8 cellular contexts compared by ENCODE assay signal in the genomic region with DNA sequence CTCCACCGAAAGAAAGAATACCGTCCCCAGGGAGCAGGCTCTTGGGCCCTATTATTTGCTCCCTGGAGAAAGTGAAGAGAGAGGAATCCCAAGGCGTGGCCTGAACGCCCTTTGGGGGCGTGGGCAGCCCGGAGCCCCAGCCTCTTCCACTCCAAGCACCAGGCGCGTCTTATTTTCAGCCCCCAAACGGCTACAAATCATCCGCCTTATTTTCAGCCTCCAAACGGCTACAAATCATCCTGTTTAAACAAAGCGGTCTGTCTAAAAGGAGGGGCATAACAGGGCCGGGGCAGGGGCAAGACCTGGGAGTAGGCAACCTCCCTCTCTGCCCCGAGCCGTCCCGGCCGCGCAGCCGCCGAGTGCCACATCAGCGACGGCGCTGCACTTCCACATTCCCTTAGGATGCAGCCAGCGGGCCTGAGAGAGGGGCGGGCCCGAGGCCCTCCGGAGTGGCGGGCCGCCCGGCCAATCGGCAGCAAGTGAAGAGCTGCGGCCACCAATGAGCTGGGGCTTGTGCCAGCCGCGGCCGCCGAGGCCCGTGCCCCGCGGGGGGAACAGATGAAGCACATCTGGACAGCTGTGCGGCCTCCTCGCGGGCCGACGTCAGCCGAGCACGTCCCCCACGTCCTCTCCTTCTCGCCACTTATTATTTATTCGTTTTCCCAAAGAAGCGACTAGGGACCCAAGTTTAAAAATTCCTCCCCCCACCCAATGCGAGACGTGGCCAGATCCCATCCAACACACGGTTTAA. TPM values are rescaled to one million over a fixed set of nuclear protein-coding genes. Genes with fewer than 3 reads are reported as not detected.
A peak's percentile ranks its signal among the peaks of the same experiment; 100 is the strongest.
DNase-seq lines count a peak whose midpoint lies in the region; ATAC-seq and TF ChIP-seq lines count a peak whose summit lies in the region.

A gene with protein sequence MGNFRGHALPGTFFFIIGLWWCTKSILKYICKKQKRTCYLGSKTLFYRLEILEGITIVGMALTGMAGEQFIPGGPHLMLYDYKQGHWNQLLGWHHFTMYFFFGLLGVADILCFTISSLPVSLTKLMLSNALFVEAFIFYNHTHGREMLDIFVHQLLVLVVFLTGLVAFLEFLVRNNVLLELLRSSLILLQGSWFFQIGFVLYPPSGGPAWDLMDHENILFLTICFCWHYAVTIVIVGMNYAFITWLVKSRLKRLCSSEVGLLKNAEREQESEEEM (plus strand): TSS at position 561 of the 751 bp plus-strand sequence. CDS start 62,593 bp downstream, outside the sequence.

- WGBS in ectodermal cell, 2 experiments, result 0% methylated on average over 53 of the region's 53 CpGs

- no peak within 1 kb of the TSS for H3K27ac Mint-ChIP-seq in activated CD4-positive, alpha-beta memory T cell treated with anti-CD3 and anti-CD28 coated beads, Interleukin-2, amount 10 ng/mL, durations not matched to agents 7 days and 5 days

- peak within 1 kb of the TSS; percentile 52 to 74 (median 63) for H3K4me2 ChIP-seq in BLaER1 treated with 17β-estradiol and CSF1 and Interleukin-3, amounts not matched to agents 10 nM and 100 nM

- H3K27me3 ChIP-seq in BLaER1 treated with 17β-estradiol and CSF1 and Interleukin-3, amounts not matched to agents 10 nM and 100 nM, result 0 out of 22 replicates have a peak, but pooled peaks cover 0 to 4% (median 0%) of the 10 kb centered on the region in 11 experiments
- H3K27me3 ChIP-seq in ectodermal cell (ENCODE audit: control insufficient read depth, insufficient read depth, low read length, poor library complexity, severe bottlenecking) (no peaks in the 10 kb centered on the region), lower lobe of right lung (ENCODE audit: low read depth) (no peaks in the 10 kb centered on the region)

- POLR2A ChIA-PET in activated CD4-positive, alpha-beta memory T cell treated with anti-CD3 and anti-CD28 coated beads, Interleukin-2, amount 10 ng/mL, durations not matched to agents 7 days and 5 days (lab: Charles Lee), result no interaction called here

- CTCF ChIA-PET in activated CD4-positive, alpha-beta memory T cell treated with anti-CD3 and anti-CD28 coated beads, Interleukin-2, amount 10 ng/mL, durations not matched to agents 7 days and 5 days (lab: Charles Lee), result interaction anchor here (0.7 to 1.2 kb wide), 5 partner anchors 8 to 684 kb away, joined by 3 to 9 read pairs (median 3); no protein-coding TSS in a partner anchor

- peaks cover 23% of the 10 kb centered on the region for H3K27me3 Mint-ChIP-seq in activated CD4-positive, alpha-beta memory T cell treated with anti-CD3 and anti-CD28 coated beads, Interleukin-2, amount 10 ng/mL, durations not matched to agents 7 days and 5 days

- H4K20me1 ChIP-seq in BLaER1 treated with 17β-estradiol and CSF1 and Interleukin-3, amounts not matched to agents 10 nM and 100 nM, result no peaks in the 10 kb centered on the region

- intact Hi-C loops in lower lobe of right lung (cut with DNase I), result no loop called here

- H3K4me1 Mint-ChIP-seq in activated CD4-positive, alpha-beta memory T cell treated with anti-CD3 and anti-CD28 coated beads, Interleukin-2, amount 10 ng/mL, durations not matched to agents 7 days and 5 days, result peaks cover 12% of the 10 kb centered on the region

- H3K27ac ChIP-seq in BLaER1 treated with 17β-estradiol and CSF1 and Interleukin-3, amounts not matched to agents 10 nM and 100 nM, result no peak within 1 kb of the TSS; a peak in 2 of 22 replicates
- H3K27ac ChIP-seq in ectodermal cell (ENCODE audit: insufficient read depth, low read depth, low read length, poor library complexity, severe bottlenecking) (peak within 1 kb of the TSS; percentile 93), lower lobe of right lung (peak within 1 kb of the TSS; percentile 85)

- peak; percentile 85 for DNase-seq in NCI-H526 treated with DMSO at 0.1 percent for 48 hours (lab: John Stamatoyannopoulos, UW)
- peak; percentile 84 for DNase-seq in activated CD4-positive, alpha-beta memory T cell treated with anti-CD3 and anti-CD28 coated beads, Interleukin-2, amount 10 ng/mL, durations not matched to agents 7 days and 5 days
- peak; percentile 96 for DNase-seq in lower lobe of right lung
- DNase-seq in stimulated activated CD4-positive, alpha-beta T cell treated with anti-CD3 and anti-CD28 coated beads, Interleukin-4, amount 100 ng/mL, for 48 hours (ENCODE audit: low read depth in 2 of 2), result peak; percentile 62 to 75

- ATAC-seq in GM19351 (IDR thresholded peaks at IDR 0.05; ENCODE audit: unreplicated experiment) (peak; percentile 95), HG03469 (IDR thresholded peaks at IDR 0.05; ENCODE audit: unreplicated experiment) (peak; percentile 92), lower lobe of right lung (peak; percentile 99 to 100)

- H3K36me3 Mint-ChIP-seq in activated CD4-positive, alpha-beta memory T cell treated with anti-CD3 and anti-CD28 coated beads, Interleukin-2, amount 10 ng/mL, durations not matched to agents 7 days and 5 days (ENCODE audit: low read depth), result no peaks in the 10 kb centered on the region

- peak within 1 kb of the TSS; percentile 42 to 65 (median 55) for H3K4me3 ChIP-seq in BLaER1 treated with 17β-estradiol and CSF1 and Interleukin-3, amounts not matched to agents 10 nM and 100 nM
- H3K4me3 ChIP-seq in ectodermal cell (ENCODE audit: insufficient read depth, low read depth, low read length), result peak within 1 kb of the TSS; percentile 63
- H3K4me3 ChIP-seq in lower lobe of right lung, result peak within 1 kb of the TSS; percentile 66

- peaks cover 0 to 10% (median 0%) of the 10 kb centered on the region in 10 experiments; a peak in 5 of 20 replicates for H3K4me1 ChIP-seq in BLaER1 treated with 17β-estradiol and CSF1 and Interleukin-3, amounts not matched to agents 10 nM and 100 nM
- H3K4me1 ChIP-seq in ectodermal cell (ENCODE audit: control insufficient read depth, insufficient read depth, low read length), result peaks cover 4% of the 10 kb centered on the region
- peaks cover 16% of the 10 kb centered on the region for H3K4me1 ChIP-seq in lower lobe of right lung

- no peak for TF ChIP-seq CTCF in lower lobe of right lung (IDR thresholded peaks at IDR 0.05)

- H3K4me3 Mint-ChIP-seq in activated CD4-positive, alpha-beta memory T cell treated with anti-CD3 and anti-CD28 coated beads, Interleukin-2, amount 10 ng/mL, durations not matched to agents 7 days and 5 days, result peak within 1 kb of the TSS; percentile 78

- peak within 1 kb of the TSS in 10 of 11 experiments; percentile 27 to 50 (median 40); a peak in 13 of 22 replicates for H3K9ac ChIP-seq in BLaER1 treated with 17β-estradiol and CSF1 and Interleukin-3, amounts not matched to agents 10 nM and 100 nM

- no peaks in the 10 kb centered on the region for H3K36me3 ChIP-seq in BLaER1 treated with 17β-estradiol and CSF1 and Interleukin-3, amounts not matched to agents 10 nM and 100 nM
- no peaks in the 10 kb centered on the region for H3K36me3 ChIP-seq in ectodermal cell (ENCODE audit: control insufficient read depth, insufficient read depth, low read length)
- H3K36me3 ChIP-seq in lower lobe of right lung, result no peaks in the 10 kb centered on the region

- no peaks in the 10 kb centered on the region for H3K9me3 Mint-ChIP-seq in activated CD4-positive, alpha-beta memory T cell treated with anti-CD3 and anti-CD28 coated beads, Interleukin-2, amount 10 ng/mL, durations not matched to agents 7 days and 5 days

- H3K9me3 ChIP-seq in BLaER1 treated with 17β-estradiol and CSF1 and Interleukin-3, amounts not matched to agents 10 nM and 100 nM (replicated peaks in 1 of 11), result peaks cover 0 to 10% (median 6%) of the 10 kb centered on the region in 11 experiments; a peak in 5 of 22 replicates
- H3K9me3 ChIP-seq in ectodermal cell (ENCODE audit: control insufficient read depth, low read length), result no peaks in the 10 kb centered on the region
- no peaks in the 10 kb centered on the region for H3K9me3 ChIP-seq in lower lobe of right lung

RNA-seq across cellular contexts. Expression of the gene that starts here (rescaled TPM):
- 1 to 10 TPM; 1.1 to 1.3 TPM for total RNA-seq in activated CD4-positive, alpha-beta memory T cell treated with anti-CD3 and anti-CD28 coated beads, Interleukin-2, amount 10 ng/mL, durations not matched to agents 7 days and 5 days
- 27.5 TPM for polyA plus RNA-seq in ectodermal cell (2013, experiment 1 of 4)
- polyA plus RNA-seq in ectodermal cell (2013, experiment 2 of 4), result 27.0 TPM
- 19.1 TPM for polyA plus RNA-seq in ectodermal cell (2013, experiment 3 of 4)
- 21.6 TPM for polyA plus RNA-seq in ectodermal cell (2013, experiment 4 of 4)
- 17.2 TPM for total RNA-seq in lower lobe of right lung

Comparison
In these comparisons a context has a peak if more than half of its experiments do, and no peak if none do; other contexts are left out.
1. H3K27ac ChIP-seq: peak in ectodermal cell (single experiment) and lower lobe of right lung (single experiment); none in BLaER1 treated with 17β-estradiol and CSF1 and Interleukin-3, amounts not matched to agents 10 nM and 100 nM (0 of 11).
2. Peak in every context shown above with its lines, with median percentiles within 50 percentile points of each other: H3K4me3 ChIP-seq, ATAC-seq and DNase-seq.